ENCODE assay signal across 8 cellular contexts in genomic region chr11:16924462-16924825, GRCh38.
DNase-seq lines count a peak whose midpoint lies in the region; ATAC-seq and TF ChIP-seq lines count a peak whose summit lies in the region.

No MANE protein-coding gene starts in this region.

- no peaks in the 10 kb centered on the region for H3K36me3 Mint-ChIP-seq in MCF 10A (ENCODE audit: insufficient read depth, unreplicated experiment)

- H3K4me1 ChIP-seq in osteoblast (ENCODE audit: insufficient read depth, low read length): no peaks in the 10 kb centered on the region

- intact Hi-C loops in MCF 10A (cut with micrococcal nuclease): loop anchor here (2.0 kb wide), 1 partner anchor 22 kb away; no protein-coding TSS in a partner anchor

- H3K4me2 ChIP-seq in osteoblast (ENCODE audit: insufficient read depth, low read length): peak overlapping the region; percentile 73

- CTCF ChIA-PET in MCF 10A (lab: Yijun Ruan, JAX): interaction anchor here (1.0 to 2.9 kb wide), 4 partner anchors 13 to 137 kb away, joined by 4 to 13 read pairs (median 4); no protein-coding TSS in a partner anchor

- peak overlapping the region; percentile 79 for H3K4me3 Mint-ChIP-seq in MCF 10A (ENCODE audit: unreplicated experiment)

- H3K27ac Mint-ChIP-seq in MCF 10A (ENCODE audit: low read depth, unreplicated experiment): peak overlapping the region; percentile 10

- no peaks in the 10 kb centered on the region for H3K27me3 Mint-ChIP-seq in MCF 10A (ENCODE audit: insufficient read depth, unreplicated experiment)

- no peak overlapping the region for H2AFZ ChIP-seq in osteoblast (ENCODE audit: low read length)

- ATAC-seq in GM18517 (IDR thresholded peaks at IDR 0.05; ENCODE audit: unreplicated experiment) (peak; percentile 34), HG02678 (IDR thresholded peaks at IDR 0.05; ENCODE audit: unreplicated experiment) (peak; percentile 49), HG03097 (IDR thresholded peaks at IDR 0.05; ENCODE audit: low FRiP score, unreplicated experiment) (no peak), GM18873 (IDR thresholded peaks at IDR 0.05; ENCODE audit: low FRiP score, unreplicated experiment) (no peak)

- H3K27ac ChIP-seq in osteoblast (ENCODE audit: low read depth, low read length): no peak overlapping the region

- TF ChIP-seq CTCF in MCF 10A (IDR thresholded peaks at IDR 0.05; ENCODE audit: unreplicated experiment) (no peak), osteoblast (IDR thresholded peaks at IDR 0.05; ENCODE audit: extremely low read depth, low read depth, low read length) (no peak)

- no TSS peak for BruUV-seq in MCF 10A (replicated peaks; lab: Mats Ljungman, UMichigan)

- no peaks in the 10 kb centered on the region for H3K9me3 Mint-ChIP-seq in MCF 10A (ENCODE audit: unreplicated experiment)

- H3K36me3 ChIP-seq in osteoblast (ENCODE audit: insufficient read depth, low read length): no peaks in the 10 kb centered on the region

- no peaks in the 10 kb centered on the region for H3K79me2 ChIP-seq in osteoblast (ENCODE audit: insufficient read depth, low read length)

- H4K20me1 ChIP-seq in osteoblast (ENCODE audit: insufficient read depth, low read length): no peaks in the 10 kb centered on the region

- peaks cover 24% of the 10 kb centered on the region for H3K4me1 Mint-ChIP-seq in MCF 10A (ENCODE audit: insufficient read depth, unreplicated experiment)

- POLR2A ChIA-PET in MCF 10A (lab: Yijun Ruan, JAX): interaction anchor here (0.7 to 1.8 kb wide), 6 partner anchors 12 to 154 kb away, joined by 3 to 16 read pairs (median 5); partner anchors contain the start of gene RPS13

- peaks cover 46% of the 10 kb centered on the region for H3K27me3 ChIP-seq in osteoblast (ENCODE audit: insufficient read depth, low read length)

- H3K9me3 ChIP-seq in osteoblast (ENCODE audit: low read depth, low read length): no peaks in the 10 kb centered on the region

- H3K4me3 ChIP-seq in osteoblast (ENCODE audit: insufficient read depth, low read length): no peak overlapping the region

- DNase-seq in MCF 10A (ENCODE audit: unreplicated experiment) (no peak), osteoblast (ENCODE audit: insufficient read length, low spot score, missing footprints) (no peak), NCI-H128 (lab: John Stamatoyannopoulos, UW; ENCODE audit: unreplicated experiment) (no peak), H4 (ENCODE audit: low spot score) (no peak)

Comparison
In these comparisons a context has a peak if more than half of its experiments do, and no peak if none do; other contexts are left out.
1. ATAC-seq: peak in GM18517 (single experiment) and HG02678 (single experiment); none in HG03097 (single experiment) and GM18873 (single experiment).